8 cellular contexts compared by ENCODE assay signal in genomic region chr2:239400000-239400831, GRCh38. TPM values are rescaled to one million over a fixed set of nuclear protein-coding genes. Genes with fewer than 3 reads are reported as not detected.
DNase-seq lines count a peak whose midpoint lies in the region; ATAC-seq and TF ChIP-seq lines count a peak whose summit lies in the region.

No MANE protein-coding gene starts in this region.

- H3K4me3 ChIP-seq in HFF-Myc (replicated peaks; ENCODE audit: low read depth, low read length), result peak overlapping the region; percentile 56
- H3K4me3 ChIP-seq in WI38 (ENCODE audit: low read depth, low read length), result peak overlapping the region; percentile 56
- peak overlapping the region; percentile 57 for H3K4me3 ChIP-seq in fibroblast of mammary gland (ENCODE audit: control insufficient read depth, low read depth, low read length)

- no peak for ATAC-seq in GM18870 (IDR thresholded peaks at IDR 0.05; ENCODE audit: unreplicated experiment)
- no peak for ATAC-seq in GM21360 (IDR thresholded peaks at IDR 0.05; ENCODE audit: unreplicated experiment)

- TF ChIP-seq CTCF in HFF-Myc (IDR thresholded peaks at IDR 0.05; ENCODE audit: low read depth, low read length, missing control alignments) (no peak), WI38 (IDR thresholded peaks at IDR 0.05; ENCODE audit: low read depth, low read length) (no peak), fibroblast of mammary gland (conservative IDR thresholded peaks at IDR 0.05; ENCODE audit: control insufficient read depth, insufficient read depth, low read depth, low read length) (no peak)

- intact Hi-C loops in posterior vena cava (cut with DNase I), result loop anchor here (10.0 kb wide), 2 partner anchors 255 to 485 kb away; no protein-coding TSS in a partner anchor

- DNase-seq in DMS53 (lab: John Stamatoyannopoulos, UW) (peak; percentile 92), HFF-Myc (ENCODE audit: extremely low read depth, low read depth) (no peak), fibroblast of mammary gland (ENCODE audit: low read depth) (no peak), posterior vena cava (ENCODE audit: low spot score) (peak; percentile 75), NCI-H774 (lab: John Stamatoyannopoulos, UW) (no peak)

RNA-seq across cellular contexts. Expression of gene HDAC4, which starts 0.6 kb away (rescaled TPM):
- 10 to 100 TPM; 47.6 to 66.9 TPM for total RNA-seq in posterior vena cava

Comparison
In these comparisons a context has a peak if more than half of its experiments do, and no peak if none do; other contexts are left out.
1. DNase-seq: peak in DMS53 (single experiment) and posterior vena cava (single experiment); none in HFF-Myc (single experiment), fibroblast of mammary gland (single experiment) and NCI-H774 (single experiment).
2. Peak in every context shown above with its lines, with median percentiles within 50 percentile points of each other: H3K4me3 ChIP-seq.